21 cellular contexts compared by ENCODE assay signal in genomic region chr12:6059221-6059620, GRCh38.
DNase-seq lines count a peak whose midpoint lies in the region; ATAC-seq, FAIRE-seq and TF ChIP-seq lines count a peak whose summit lies in the region.
"Had no signal": no experiment of that assay in that cellular context is flagged by ENCODE, and none has a peak within 500 bp of the region (broad histone marks: within the 10 kb centered on the region; RNA-seq: fewer than 3 reads in every experiment).

No MANE protein-coding gene starts in this region.

- intact Hi-C loops in Calu3 (cut with micrococcal nuclease; ENCODE audit: unreplicated experiment) (no loop called here), HepG2 (cut with micrococcal nuclease; ENCODE audit: unreplicated experiment) (no loop called here)
- intact Hi-C loops in activated CD4-positive, alpha-beta memory T cell treated with anti-CD3 and anti-CD28 coated beads for 36 hours (cut with micrococcal nuclease), result no loop called here

- in situ Hi-C loops in HepG2 (cut with HindIII; ENCODE audit: extremely low pct_ligation_motif_present, low pct_unique_long_range_greater_than_20kb), result loop anchor here (25.0 kb wide), 1 partner anchor 403 kb away; the partner anchor contains the start of genes TAPBPL and VAMP1

- H3K4me3 ChIP-seq in HepG2 (replicated peaks in 1 of 3; ENCODE audit: insufficient read depth in 1 of 3, low read depth in 2 of 3, low read length in 3 of 3), result peak overlapping the region in 1 of 3 experiments; percentile 25; a peak in 1 of 6 replicates
- H3K4me3 ChIP-seq in osteoblast (ENCODE audit: insufficient read depth, low read length), result no peak overlapping the region

- H3K27me3 Mint-ChIP-seq in Calu3 (ENCODE audit: unreplicated experiment), result peaks cover 21% of the 10 kb centered on the region
- peaks cover 7% of the 10 kb centered on the region for H3K27me3 Mint-ChIP-seq in activated CD4-positive, alpha-beta memory T cell treated with anti-CD3 and anti-CD28 coated beads for 36 hours

- FAIRE-seq in HepG2 (lab: Jason Lieb, UNC), result no peak
- FAIRE-seq: A204.1, D721Med, G401.6, GM12891, H1 had no signal

- DNase-seq in Calu3, result no peak
- DNase-seq in SK-N-DZ (ENCODE audit: low spot score), result peak; percentile 66
- DNase-seq in HepG2 (ENCODE audit: low spot score), result no peak
- peak; percentile 26 for DNase-seq in osteoblast (ENCODE audit: insufficient read length, low spot score, missing footprints)
- no peak for DNase-seq in NCI-H2196 treated with DMSO at 0.1 percent for 48 hours (lab: John Stamatoyannopoulos, UW; ENCODE audit: unreplicated experiment)
- DNase-seq in activated CD4-positive, alpha-beta memory T cell treated with anti-CD3 and anti-CD28 coated beads for 36 hours, result no peak
- DNase-seq: C1 segment of cervical spinal cord; CD4-positive, alpha-beta memory T cell; DMS153; DMS79 treated with DMSO at 0.1 percent for 48 hours; EL; HCEC 1CT; HFFc6 had no signal

- POLR2A ChIA-PET in HepG2 (lab: Yijun Ruan, JAX), result interaction anchor here (1.0 to 2.0 kb wide), 5 partner anchors 11 to 225 kb away, joined by 4 to 8 read pairs (median 5); no protein-coding TSS in a partner anchor
- POLR2A ChIA-PET in activated CD4-positive, alpha-beta memory T cell treated with anti-CD3 and anti-CD28 coated beads for 36 hours (lab: Charles Lee), result no interaction called here

- H3K4me1 ChIP-seq in HepG2 (ENCODE audit: insufficient read depth, low read length) (peaks cover 75% of the 10 kb centered on the region), osteoblast (ENCODE audit: insufficient read depth, low read length) (peaks cover 3% of the 10 kb centered on the region)

- H3K27ac Mint-ChIP-seq in Calu3 (ENCODE audit: unreplicated experiment), result peak overlapping the region; percentile 8
- no peak overlapping the region for H3K27ac Mint-ChIP-seq in activated CD4-positive, alpha-beta memory T cell treated with anti-CD3 and anti-CD28 coated beads for 36 hours
- H3K27ac Mint-ChIP-seq: B cell; CD4-positive, alpha-beta memory T cell; HFFc6 had no signal

- ATAC-seq in HepG2, result no peak
- no peak for ATAC-seq in GM19397 (IDR thresholded peaks at IDR 0.05; ENCODE audit: unreplicated experiment)

- no peaks in the 10 kb centered on the region for H3K9me3 Mint-ChIP-seq in Calu3 (ENCODE audit: low read depth, unreplicated experiment)
- H3K9me3 Mint-ChIP-seq in activated CD4-positive, alpha-beta memory T cell treated with anti-CD3 and anti-CD28 coated beads for 36 hours, result no peaks in the 10 kb centered on the region
- H3K9me3 Mint-ChIP-seq: CD4-positive, alpha-beta memory T cell; HFFc6; IgD-negative memory B cell had no signal

- H3K79me2 ChIP-seq in HepG2 (ENCODE audit: insufficient read depth, low read length) (no peaks in the 10 kb centered on the region), osteoblast (ENCODE audit: insufficient read depth, low read length) (no peaks in the 10 kb centered on the region)

- no peaks in the 10 kb centered on the region; a peak in 1 of 5 replicates for H3K27me3 ChIP-seq in HepG2 (ENCODE audit: control insufficient read depth in 1 of 2, insufficient read depth in 2 of 2, low read length in 2 of 2)
- peaks cover 4% of the 10 kb centered on the region for H3K27me3 ChIP-seq in osteoblast (ENCODE audit: insufficient read depth, low read length)

- H3K27ac ChIP-seq in HepG2 (ENCODE audit: extremely low read length, insufficient read depth, low read length) (peak overlapping the region; percentile 86), osteoblast (ENCODE audit: low read depth, low read length) (no peak overlapping the region)

- H3K4me2 ChIP-seq in HepG2 (ENCODE audit: low read depth, low read length), result peak overlapping the region; percentile 75
- H3K4me2 ChIP-seq in osteoblast (ENCODE audit: insufficient read depth, low read length), result no peak overlapping the region

- TF ChIP-seq EP300 in HepG2 (IDR thresholded peaks at IDR 0.05; ENCODE audit: low read depth in 2 of 2, low read length in 2 of 2), result no peak
- no peak for TF ChIP-seq EP300 in HepG2 (CRISPR knock-in tag; IDR thresholded peaks at IDR 0.05; ENCODE audit: borderline replicate concordance)

- TF ChIP-seq RAD21 in HepG2 (CRISPR knock-in tag; IDR thresholded peaks at IDR 0.05), result no peak

- H3K36me3 ChIP-seq in HepG2 (replicated peaks in 1 of 2; ENCODE audit: control insufficient read depth in 1 of 2, insufficient read depth in 2 of 2, low read length in 2 of 2), result no peaks in the 10 kb centered on the region
- H3K36me3 ChIP-seq in osteoblast (ENCODE audit: insufficient read depth, low read length), result no peaks in the 10 kb centered on the region

- H2AFZ ChIP-seq in HepG2 (ENCODE audit: low read length) (no peak overlapping the region), osteoblast (ENCODE audit: low read length) (no peak overlapping the region)

- peaks cover 13% of the 10 kb centered on the region for H3K4me1 Mint-ChIP-seq in Calu3 (ENCODE audit: low read depth, unreplicated experiment)
- no peaks in the 10 kb centered on the region for H3K4me1 Mint-ChIP-seq in activated CD4-positive, alpha-beta memory T cell treated with anti-CD3 and anti-CD28 coated beads for 36 hours (ENCODE audit: low read depth)
- H3K4me1 Mint-ChIP-seq: B cell, IgD-negative memory B cell had no signal

- TF ChIP-seq POLR2A in HepG2 (IDR thresholded peaks at IDR 0.05; ENCODE audit: insufficient read depth in 1 of 2, low read depth in 2 of 2, low read length in 2 of 2), result no peak

- H4K20me1 ChIP-seq in HepG2 (ENCODE audit: insufficient read depth, low read length) (no peaks in the 10 kb centered on the region), osteoblast (ENCODE audit: insufficient read depth, low read length) (no peaks in the 10 kb centered on the region)

- no peak overlapping the region for H3K4me3 Mint-ChIP-seq in Calu3 (ENCODE audit: low read depth, unreplicated experiment)
- no peak overlapping the region for H3K4me3 Mint-ChIP-seq in activated CD4-positive, alpha-beta memory T cell treated with anti-CD3 and anti-CD28 coated beads for 36 hours
- H3K4me3 Mint-ChIP-seq: B cell; CD4-positive, alpha-beta memory T cell; HFFc6; IgD-negative memory B cell had no signal

- 35% methylated on average over 3 of the region's 3 CpGs for WGBS in HepG2 (ENCODE audit: low lambda C conversion rate)

- no peaks in the 10 kb centered on the region for H3K36me3 Mint-ChIP-seq in Calu3 (ENCODE audit: insufficient read depth, unreplicated experiment)
- H3K36me3 Mint-ChIP-seq in activated CD4-positive, alpha-beta memory T cell treated with anti-CD3 and anti-CD28 coated beads for 36 hours, result no peaks in the 10 kb centered on the region
- H3K36me3 Mint-ChIP-seq: CD4-positive, alpha-beta memory T cell; IgD-negative memory B cell had no signal

- no peak for TF ChIP-seq CTCF in Calu3 (IDR thresholded peaks at IDR 0.05; ENCODE audit: unreplicated experiment)
- no peak for TF ChIP-seq CTCF in HepG2 (CRISPR knock-in tag; IDR thresholded peaks at IDR 0.05)
- no peak for TF ChIP-seq CTCF in osteoblast (IDR thresholded peaks at IDR 0.05; ENCODE audit: extremely low read depth, low read depth, low read length)

- H3K9ac ChIP-seq in HepG2 (ENCODE audit: insufficient read depth, low read depth, low read length), result peak overlapping the region; percentile 66

- BruUV-seq in Calu3 (replicated peaks; lab: Mats Ljungman, UMichigan) (no TSS peak), HepG2 (replicated peaks; lab: Mats Ljungman, UMichigan) (no TSS peak)

- CTCF ChIA-PET in Calu3 (lab: Charles Lee) (no interaction called here), HepG2 (lab: Yijun Ruan, JAX; ENCODE audit: low intra/inter-chr PET ratio, low total read pairs) (no interaction called here)
- CTCF ChIA-PET in activated CD4-positive, alpha-beta memory T cell treated with anti-CD3 and anti-CD28 coated beads for 36 hours (lab: Charles Lee), result interaction anchor here (1.1 to 3.1 kb wide), 3 partner anchors 22 to 220 kb away, joined by 4 to 16 read pairs (median 6); no protein-coding TSS in a partner anchor

- H3K9me3 ChIP-seq in HepG2 (ENCODE audit: low read length) (no peaks in the 10 kb centered on the region), osteoblast (ENCODE audit: low read depth, low read length) (no peaks in the 10 kb centered on the region)

TF ChIP-seq in HepG2, 621 proteins besides CTCF, POLR2A, EP300 and RAD21:
- peak; percentile 59; the same call in 1 of the 2 replicates for TF ChIP-seq ZNF12 (CRISPR knock-in tag; IDR thresholded peaks at IDR 0.05)
- no peak for TF ChIP-seq ZNF652 (CRISPR knock-in tag; IDR thresholded peaks at IDR 0.05; ENCODE audit: borderline replicate concordance, low read depth)
- no peak for TF ChIP-seq ZNF883 (CRISPR knock-in tag; IDR thresholded peaks at IDR 0.05; ENCODE audit: not compliant biosample characterization)
- no peak for TF ChIP-seq SOX6 (IDR thresholded peaks at IDR 0.05)
- 0 out of 2 replicates have a peak, but pooled peaks have one; percentile 9 for TF ChIP-seq SOX6 (CRISPR knock-in tag; IDR thresholded peaks at IDR 0.05)

Comparison
In these comparisons a context has a peak if more than half of its experiments do, and no peak if none do; other contexts are left out.
1. DNase-seq: peak in SK-N-DZ (single experiment) and osteoblast (single experiment); none in Calu3 (single experiment), HepG2 (single experiment), NCI-H2196 treated with DMSO at 0.1 percent for 48 hours (single experiment) and activated CD4-positive, alpha-beta memory T cell treated with anti-CD3 and anti-CD28 coated beads for 36 hours (single experiment).